Comparison of ENCODE assay signal across 8 cellular contexts in the genomic region with DNA sequence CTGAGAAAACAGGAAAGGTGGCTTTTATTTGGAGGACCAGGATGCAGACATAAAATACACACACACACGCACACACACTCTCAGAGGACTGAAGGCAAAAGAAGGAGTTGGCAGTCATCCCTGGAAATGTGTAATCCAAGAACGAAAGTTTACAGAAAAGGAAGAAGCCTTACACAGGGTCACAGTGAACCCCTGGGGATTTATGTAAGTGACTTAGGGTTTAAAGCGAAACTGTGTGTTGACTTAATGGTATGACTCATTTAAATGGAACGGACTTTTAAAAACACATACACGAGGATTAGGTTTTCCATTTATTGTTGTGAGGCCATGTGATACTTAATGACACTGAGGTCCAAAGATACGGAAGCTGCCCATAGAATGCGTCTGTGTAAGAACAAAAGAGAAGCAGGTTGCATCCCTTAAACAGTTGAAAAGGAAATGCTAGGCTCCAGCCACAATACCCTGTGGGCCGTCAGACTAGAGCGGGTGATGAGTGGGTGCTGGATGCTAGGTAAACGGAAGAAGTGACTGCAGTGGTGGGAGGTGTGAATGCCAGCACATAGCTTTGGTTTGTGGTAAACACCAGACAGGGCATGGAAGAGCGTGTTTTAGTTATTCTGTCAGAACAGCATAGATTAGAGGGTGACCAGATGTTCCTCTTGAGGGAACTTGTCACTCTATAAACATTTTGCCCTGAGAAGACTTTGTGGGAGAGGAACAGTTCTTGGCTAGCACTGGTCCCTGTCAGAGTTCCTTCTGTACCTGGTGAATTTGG. TPM values are rescaled to one million over a fixed set of nuclear protein-coding genes. Genes with fewer than 3 reads are reported as not detected.
A peak's percentile ranks its signal among the peaks of the same experiment; 100 is the strongest.
DNase-seq lines count a peak whose midpoint lies in the region; ATAC-seq and TF ChIP-seq lines count a peak whose summit lies in the region.

No MANE protein-coding gene starts in this region.

- POLR2A ChIA-PET in AG04449 (lab: Yijun Ruan, JAX) = interaction anchor here (1.0 to 2.5 kb wide), 6 partner anchors 22 to 287 kb away, joined by 4 to 8 read pairs (median 5); a partner anchor contains a TSS
- POLR2A ChIA-PET in activated naive CD8-positive, alpha-beta T cell treated with anti-CD3 and anti-CD28 coated beads, Interleukin-2, amount 10 ng/mL, durations not matched to agents 7 days and 5 days (lab: Charles Lee) = interaction anchor here (2.3 kb wide), 1 partner anchor 22 kb away, joined by 8 read pairs; a partner anchor contains a TSS

- ATAC-seq in HG03354 (IDR thresholded peaks at IDR 0.05; ENCODE audit: poor library complexity, severe bottlenecking, unreplicated experiment) = peak; percentile 93
- peak; percentile 88 for ATAC-seq in activated naive CD8-positive, alpha-beta T cell treated with anti-CD3 and anti-CD28 coated beads, Interleukin-2, amount 10 ng/mL, durations not matched to agents 7 days and 5 days (ENCODE audit: low read depth)

- H3K27ac Mint-ChIP-seq in activated naive CD8-positive, alpha-beta T cell treated with anti-CD3 and anti-CD28 coated beads, Interleukin-2, amount 10 ng/mL, durations not matched to agents 7 days and 5 days = no peak overlapping the region

- no peak for TF ChIP-seq CTCF in AG04449 (IDR thresholded peaks at IDR 0.05; ENCODE audit: insufficient read depth, low read length, missing control alignments)

- CTCF ChIA-PET in AG04449 (lab: Yijun Ruan, JAX) = interaction anchor here (1.0 to 5.3 kb wide), 7 partner anchors 8 to 395 kb away, joined by 3 to 29 read pairs (median 4); a partner anchor contains a TSS

- no peaks in the 10 kb centered on the region for H3K9me3 Mint-ChIP-seq in activated naive CD8-positive, alpha-beta T cell treated with anti-CD3 and anti-CD28 coated beads, Interleukin-2, amount 10 ng/mL, durations not matched to agents 7 days and 5 days

- H3K27me3 Mint-ChIP-seq in activated naive CD8-positive, alpha-beta T cell treated with anti-CD3 and anti-CD28 coated beads, Interleukin-2, amount 10 ng/mL, durations not matched to agents 7 days and 5 days = peaks cover 39% of the 10 kb centered on the region

- DNase-seq in AG04449 (ENCODE audit: low read depth, low spot score) = peak; percentile 96
- DNase-seq in GM19238 (ENCODE audit: insufficient read length, low spot score) = peak; percentile 50
- DNase-seq in RKO (ENCODE audit: low spot score) = peak; percentile 99
- DNase-seq in activated naive CD8-positive, alpha-beta T cell treated with anti-CD3 and anti-CD28 coated beads, Interleukin-2, amount 10 ng/mL, durations not matched to agents 7 days and 5 days = peak; percentile 41
- peak; percentile 99 for DNase-seq in iris pigment epithelial cell (ENCODE audit: low read depth)
- peak; percentile 68 to 77 for DNase-seq in stimulated activated CD4-positive, alpha-beta T cell treated with anti-CD3 and anti-CD28 coated beads, Interleukin-2, amount 100 ng/mL, for 24 hours
- DNase-seq in C1 segment of cervical spinal cord (lab: John Stamatoyannopoulos, UW) = no peak

- H3K4me3 ChIP-seq in AG04449 (ENCODE audit: low read depth, low read length) = peak overlapping the region; percentile 2

- no peaks in the 10 kb centered on the region for H3K36me3 Mint-ChIP-seq in activated naive CD8-positive, alpha-beta T cell treated with anti-CD3 and anti-CD28 coated beads, Interleukin-2, amount 10 ng/mL, durations not matched to agents 7 days and 5 days

- H3K4me3 Mint-ChIP-seq in activated naive CD8-positive, alpha-beta T cell treated with anti-CD3 and anti-CD28 coated beads, Interleukin-2, amount 10 ng/mL, durations not matched to agents 7 days and 5 days = peak overlapping the region; percentile 8

- peaks cover 15% of the 10 kb centered on the region for H3K4me1 Mint-ChIP-seq in activated naive CD8-positive, alpha-beta T cell treated with anti-CD3 and anti-CD28 coated beads, Interleukin-2, amount 10 ng/mL, durations not matched to agents 7 days and 5 days

RNA-seq across cellular contexts. Expression of a gene that starts 21.6 kb away (rescaled TPM):
- 10 to 100 TPM; 27.4 to 31.7 TPM for total RNA-seq in activated naive CD8-positive, alpha-beta T cell treated with anti-CD3 and anti-CD28 coated beads, Interleukin-2, amount 10 ng/mL, durations not matched to agents 7 days and 5 days

RNA-seq across cellular contexts. Expression of a gene that starts 38.6 kb away (rescaled TPM):
- 10 to 100 TPM; 31.2 to 35.7 TPM for total RNA-seq in activated naive CD8-positive, alpha-beta T cell treated with anti-CD3 and anti-CD28 coated beads, Interleukin-2, amount 10 ng/mL, durations not matched to agents 7 days and 5 days

Comparison
In these comparisons a context has a peak if more than half of its experiments do, and no peak if none do; other contexts are left out.
1. DNase-seq: peak in AG04449 (single experiment), GM19238 (single experiment), RKO (single experiment), activated naive CD8-positive, alpha-beta T cell treated with anti-CD3 and anti-CD28 coated beads, Interleukin-2, amount 10 ng/mL, durations not matched to agents 7 days and 5 days (single experiment), iris pigment epithelial cell (single experiment) and stimulated activated CD4-positive, alpha-beta T cell treated with anti-CD3 and anti-CD28 coated beads, Interleukin-2, amount 100 ng/mL, for 24 hours (2 of 2); none in C1 segment of cervical spinal cord (0 of 14).